ENCODE assay signal across 9 cellular contexts in the genomic region with DNA sequence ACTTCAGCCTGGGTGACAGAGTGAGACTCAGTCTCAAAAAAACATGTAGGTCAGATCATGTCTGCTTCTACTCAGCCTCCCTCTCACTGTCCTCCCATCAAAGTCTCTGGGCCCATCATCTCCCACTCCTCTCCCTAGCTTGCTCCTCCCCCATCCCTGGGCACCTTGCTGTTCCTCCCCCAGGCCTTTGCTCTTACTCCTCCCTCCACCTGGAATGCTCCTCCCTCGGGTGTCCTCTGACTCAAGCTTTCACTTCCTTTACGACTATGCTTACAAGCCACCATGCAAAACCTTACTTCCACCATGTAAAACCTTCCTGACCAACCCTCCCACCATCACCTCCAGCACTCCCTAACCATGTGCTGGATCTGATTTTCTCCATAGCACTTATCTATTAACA. TPM values are rescaled to one million over a fixed set of nuclear protein-coding genes. Genes with fewer than 3 reads are reported as not detected.
DNase-seq lines count a peak whose midpoint lies in the region; ATAC-seq, FAIRE-seq and TF ChIP-seq lines count a peak whose summit lies in the region.
"Had no signal": no experiment of that assay in that cellular context is flagged by ENCODE, and none has a peak within 500 bp of the region (broad histone marks: within the 10 kb centered on the region; RNA-seq: fewer than 3 reads in every experiment).

No MANE protein-coding gene starts in this region.

- H3K4me3 ChIP-seq in fibroblast of lung (replicated peaks in 1 of 4; ENCODE audit: control extremely low read depth in 1 of 4, insufficient read depth in 1 of 4, low read depth in 3 of 4, low read length in 4 of 4), result no peak overlapping the region
- no peak overlapping the region for H3K4me3 ChIP-seq in body of pancreas

- peaks cover 2% of the 10 kb centered on the region for H3K4me1 ChIP-seq in fibroblast of lung (ENCODE audit: control insufficient read depth, extremely low read depth, insufficient read depth, low read length)
- peaks cover 9% of the 10 kb centered on the region for H3K4me1 ChIP-seq in body of pancreas
- H3K4me1 ChIP-seq: parathyroid adenoma had no signal

- H3K36me3 ChIP-seq in fibroblast of lung (ENCODE audit: control insufficient read depth, insufficient read depth, low read length) (no peaks in the 10 kb centered on the region), body of pancreas (replicated peaks in 1 of 2; ENCODE audit: insufficient read depth in 1 of 2, low read depth in 2 of 2) (peaks cover 0 to 18% of the 10 kb centered on the region in 2 donors)

- intact Hi-C loops in body of pancreas (cut with DNase I), result no loop called here

- H3K9me3 ChIP-seq in fibroblast of lung (ENCODE audit: control insufficient read depth, insufficient read depth, low read depth, low read length) (no peaks in the 10 kb centered on the region), body of pancreas (no peaks in the 10 kb centered on the region)

- no peak overlapping the region for H2AFZ ChIP-seq in fibroblast of lung (ENCODE audit: low read length)
- H2AFZ ChIP-seq: parathyroid adenoma had no signal

- H3K27ac ChIP-seq in fibroblast of lung (ENCODE audit: insufficient read depth, low read length) (peak overlapping the region; percentile 36), body of pancreas (no peak overlapping the region)
- H3K27ac ChIP-seq: parathyroid adenoma had no signal

- no peak overlapping the region for H3K9ac ChIP-seq in fibroblast of lung (ENCODE audit: insufficient read depth, low read length)
- H3K9ac ChIP-seq: parathyroid adenoma had no signal

- H3K79me2 ChIP-seq in fibroblast of lung (ENCODE audit: control insufficient read depth, insufficient read depth, low read length), result no peaks in the 10 kb centered on the region
- H3K79me2 ChIP-seq: parathyroid adenoma had no signal

- TF ChIP-seq CTCF in fibroblast of lung (conservative IDR thresholded peaks at IDR 0.05 in 1 of 2, IDR thresholded peaks at IDR 0.05 in 1 of 2; ENCODE audit: low read depth in 1 of 2, low read length in 2 of 2) (no peak), body of pancreas (IDR thresholded peaks at IDR 0.05) (no peak)

- TF ChIP-seq POLR2A in GM12891 (IDR thresholded peaks at IDR 0.05; ENCODE audit: low read depth, low read length), result no peak
- TF ChIP-seq POLR2A in body of pancreas (IDR thresholded peaks at IDR 0.05), result peak in 1 of 3 donors; percentile 5

- WGBS in body of pancreas, 2 donors, result 57 to 71% methylated on average over 2 of the region's 2 CpGs

- no peaks in the 10 kb centered on the region for H4K20me1 ChIP-seq in fibroblast of lung (ENCODE audit: control insufficient read depth, extremely low read depth, insufficient read depth, low read length)

- no peak overlapping the region for H3K4me2 ChIP-seq in fibroblast of lung (ENCODE audit: extremely low read depth, insufficient read depth, low read length)

- FAIRE-seq in GM12891 (lab: Jason Lieb, UNC), result peak; percentile 74

- H3K27me3 ChIP-seq in fibroblast of lung (ENCODE audit: control insufficient read depth, insufficient read depth, low read length) (no peaks in the 10 kb centered on the region), body of pancreas (no peaks in the 10 kb centered on the region)

- peak; percentile 89 for ATAC-seq in GM21447 (IDR thresholded peaks at IDR 0.05; ENCODE audit: unreplicated experiment)
- peak; percentile 78 for ATAC-seq in HG03565 (IDR thresholded peaks at IDR 0.05; ENCODE audit: unreplicated experiment)
- no peak for ATAC-seq in HG03520 (IDR thresholded peaks at IDR 0.05; ENCODE audit: unreplicated experiment)
- no peak for ATAC-seq in body of pancreas

- DNase-seq in GM12891 (ENCODE audit: insufficient read length, low spot score) (peak; percentile 30), fibroblast of lung (ENCODE audit: low read depth in 2 of 2) (no peak), HPDE6-E6E7 (ENCODE audit: extremely low spot score) (no peak), midbrain (lab: John Stamatoyannopoulos, UW) (no peak), body of pancreas (no peak)

TF ChIP-seq in GM12891, 5 proteins besides CTCF, POLR2A, EP300 and RAD21:
- TF ChIP-seq POU2F2 (IDR thresholded peaks at IDR 0.05; ENCODE audit: low read depth, low read length), result peak; percentile 52; the same call in 1 of the 2 replicates
- no peak for TF ChIP-seq PAX5 (IDR thresholded peaks at IDR 0.05; ENCODE audit: insufficient read depth, low read length, severe bottlenecking)
- peak; percentile 74 for TF ChIP-seq SPI1 (IDR thresholded peaks at IDR 0.05; ENCODE audit: low read depth, low read length)

RNA-seq across cellular contexts. Expression of a gene that starts 51.5 kb away (rescaled TPM):
- polyA plus RNA-seq in GM12891 (2012; ENCODE audit: low read depth, missing spikeins), result 6.0 TPM
- total RNA-seq in fibroblast of lung (14.4 and 18.5 TPM in 2 replicates), body of pancreas (10 to 100 TPM; 31.1 to 65.6 TPM)
- polyA plus RNA-seq in fibroblast of lung, result 18.6 and 22.7 TPM in 2 replicates
- polyA plus RNA-seq in fibroblast of lung (2012), result 10.7 and 14.2 TPM in 2 replicates
- polyA minus RNA-seq in fibroblast of lung (ENCODE audit: low replicate concordance), result 8.8 and 16.1 TPM in 2 replicates

Comparison
In these comparisons a context has a peak if more than half of its experiments do, and no peak if none do; other contexts are left out.
1. ATAC-seq: peak in GM21447 (single experiment) and HG03565 (single experiment); none in HG03520 (single experiment) and body of pancreas (single experiment).